In the genomic region with DNA sequence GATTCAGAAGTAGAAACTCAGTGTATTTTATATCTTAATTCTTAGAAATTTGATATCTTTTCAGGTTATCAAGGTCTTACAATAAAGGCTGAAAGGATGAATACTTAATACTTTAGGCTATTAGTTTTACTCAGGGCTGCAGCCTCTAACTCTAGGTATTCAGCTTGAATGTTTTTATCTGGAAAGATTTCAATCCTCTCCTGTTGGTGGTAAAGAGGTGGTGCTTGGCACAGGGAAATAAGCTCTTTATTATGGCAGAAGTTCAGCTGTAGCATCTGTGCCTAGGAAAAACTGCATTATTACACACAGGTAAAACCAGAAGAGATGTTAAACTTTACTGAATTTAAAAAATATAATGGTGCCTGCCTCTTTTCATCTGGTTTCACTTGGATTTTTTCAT, we compare ENCODE assay signal across 16 cellular contexts.
"Had no signal": no experiment of that assay in that cellular context is flagged by ENCODE, and none has a peak within 500 bp of the region (broad histone marks: within the 10 kb centered on the region; RNA-seq: fewer than 3 reads in every experiment).

No MANE protein-coding gene starts in this region.

- ATAC-seq: natural killer cell; stimulated activated memory B cell treated with anti-CD40 and anti-IgM and Interleukin-4, amounts not matched to agents 10 μg/mL and 1 μg/mL and 100 μg/mL, for 72 hours; stimulated activated naive CD8-positive, alpha-beta T cell treated with anti-CD3 and anti-CD28 coated beads, Interleukin-15, Interleukin-2, amounts not matched to agents 100 U/mL and 50 U/mL, for 24 hours had no signal

- DNase-seq: colonic mucosa; effector CD8-positive, alpha-beta T cell; foreskin melanocyte; natural killer cell; pancreas; sigmoid colon; spleen; stimulated activated CD4-positive, alpha-beta T cell treated with anti-CD3 and anti-CD28 coated beads, Interleukin-4, amount 100 ng/mL, for 4 hours; stimulated activated naive CD8-positive, alpha-beta T cell treated with anti-CD3 and anti-CD28 coated beads, Interleukin-15, Interleukin-2, amounts not matched to agents 100 U/mL and 50 U/mL, for 24 hours; substantia nigra; testis; tibial artery; upper lobe of left lung had no signal

- H3K4me1 Mint-ChIP-seq: stimulated activated memory B cell treated with anti-CD40 and anti-IgM and Interleukin-4, amounts not matched to agents 10 μg/mL and 1 μg/mL and 100 μg/mL, for 72 hours had no signal

- H3K9me3 Mint-ChIP-seq: dendritic cell treated with granulocyte-macrophage colony-stimulating factor and Interleukin-4, amounts not matched to agents 40 ng/mL and 50 ng/mL, for 4 days; memory B cell; natural killer cell; stimulated activated memory B cell treated with anti-CD40 and anti-IgM and Interleukin-4, amounts not matched to agents 10 μg/mL and 1 μg/mL and 100 μg/mL, for 72 hours had no signal

- H3K36me3 Mint-ChIP-seq: memory B cell; natural killer cell; stimulated activated memory B cell treated with anti-CD40 and anti-IgM and Interleukin-4, amounts not matched to agents 10 μg/mL and 1 μg/mL and 100 μg/mL, for 72 hours had no signal

- H3K27ac Mint-ChIP-seq: dendritic cell treated with granulocyte-macrophage colony-stimulating factor and Interleukin-4, amounts not matched to agents 40 ng/mL and 50 ng/mL, for 4 days; memory B cell; natural killer cell; stimulated activated memory B cell treated with anti-CD40 and anti-IgM and Interleukin-4, amounts not matched to agents 10 μg/mL and 1 μg/mL and 100 μg/mL, for 72 hours had no signal

- H3K4me3 Mint-ChIP-seq: dendritic cell treated with granulocyte-macrophage colony-stimulating factor and Interleukin-4, amounts not matched to agents 40 ng/mL and 50 ng/mL, for 4 days; memory B cell; natural killer cell; stimulated activated memory B cell treated with anti-CD40 and anti-IgM and Interleukin-4, amounts not matched to agents 10 μg/mL and 1 μg/mL and 100 μg/mL, for 72 hours had no signal

- H3K27me3 Mint-ChIP-seq: dendritic cell treated with granulocyte-macrophage colony-stimulating factor and Interleukin-4, amounts not matched to agents 40 ng/mL and 50 ng/mL, for 4 days had no signal
